23 cellular contexts compared by ENCODE assay signal in the genomic region with DNA sequence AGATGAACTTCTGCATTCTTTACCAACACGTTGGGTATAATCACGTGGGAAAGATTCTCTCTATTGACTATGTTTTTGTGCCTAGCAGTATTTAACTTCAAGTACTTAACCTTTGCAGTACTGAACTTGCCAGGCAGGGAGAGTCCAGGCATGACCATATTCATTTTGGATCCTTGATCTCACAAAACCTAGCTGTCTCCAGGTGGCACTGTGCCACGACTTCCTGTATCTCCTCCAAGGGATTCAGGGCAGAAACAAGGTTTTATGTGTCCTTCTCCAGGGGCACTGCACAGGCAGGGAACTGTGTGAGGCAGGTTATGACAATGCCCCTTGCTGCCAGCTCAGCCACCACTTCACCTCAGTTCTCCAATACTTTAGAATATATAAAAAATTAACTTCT. TPM values are rescaled to one million over a fixed set of nuclear protein-coding genes. Genes with fewer than 3 reads are reported as not detected.
DNase-seq lines count a peak whose midpoint lies in the region; ATAC-seq, FAIRE-seq and TF ChIP-seq lines count a peak whose summit lies in the region.
"Had no signal": no experiment of that assay in that cellular context is flagged by ENCODE, and none has a peak within 500 bp of the region (broad histone marks: within the 10 kb centered on the region; RNA-seq: fewer than 3 reads in every experiment).

No MANE protein-coding gene starts in this region.

- TF ChIP-seq POLR2A in HepG2 (IDR thresholded peaks at IDR 0.05; ENCODE audit: insufficient read depth in 1 of 2, low read depth in 2 of 2, low read length in 2 of 2) = no peak
- no peak for TF ChIP-seq POLR2A in right lobe of liver (IDR thresholded peaks at IDR 0.05)

- no TSS peak for BruUV-seq in HepG2 (replicated peaks; lab: Mats Ljungman, UMichigan)

- no peaks in the 10 kb centered on the region for H3K27me3 ChIP-seq in HepG2 (ENCODE audit: control insufficient read depth in 1 of 2, insufficient read depth in 2 of 2, low read length in 2 of 2)
- H3K27me3 ChIP-seq in right lobe of liver = no peaks in the 10 kb centered on the region
- H3K27me3 ChIP-seq: gastroesophageal sphincter, vagina had no signal

- H3K9me3 ChIP-seq in HepG2 (ENCODE audit: low read length) (no peaks in the 10 kb centered on the region), right lobe of liver (no peaks in the 10 kb centered on the region)
- H3K9me3 ChIP-seq: gastroesophageal sphincter, vagina had no signal

- H3K4me3 ChIP-seq in HepG2 (replicated peaks in 1 of 3; ENCODE audit: insufficient read depth in 1 of 3, low read depth in 2 of 3, low read length in 3 of 3) (no peak overlapping the region), right lobe of liver (no peak overlapping the region), epithelial cell of proximal tubule (ENCODE audit: low read depth, low read length) (no peak overlapping the region)
- H3K4me3 ChIP-seq: gastroesophageal sphincter, vagina had no signal

- in situ Hi-C loops in HepG2 (cut with HindIII; ENCODE audit: extremely low pct_ligation_motif_present, low pct_unique_long_range_greater_than_20kb) = loop anchor here (5.0 kb wide), 2 partner anchors 80 to 135 kb away; no protein-coding TSS in a partner anchor

- no peaks in the 10 kb centered on the region for H3K4me1 ChIP-seq in HepG2 (ENCODE audit: insufficient read depth, low read length)
- H3K4me1 ChIP-seq in right lobe of liver = peaks cover 0 to 11% (median 0%) of the 10 kb centered on the region in 4 donors

- DNase-seq in HepG2 (ENCODE audit: low spot score) (peak; percentile 4), right lobe of liver (no peak), OCI-M1 (lab: John Stamatoyannopoulos, UW) (peak; percentile 13), epithelial cell of proximal tubule (ENCODE audit: low read depth) (no peak), A172 (ENCODE audit: low spot score) (no peak), AG08396 (ENCODE audit: low spot score) (no peak), head of caudate nucleus (no peak)
- DNase-seq: activated gamma-delta T cell; CD8-positive, alpha-beta T cell; dermis blood vessel endothelial cell; erythroblast; NCI-H1436; nephron progenitor cell; NK-92 treated with Interleukin-12 subunit alpha and Interleukin-12 subunit beta, amount 100 ng/mL, for 24 hours; stimulated activated CD8-positive, alpha-beta memory T cell treated with anti-CD3 and anti-CD28 coated beads, Interleukin-4, amount 100 ng/mL, for 48 hours; T-cell had no signal

- no peak overlapping the region for H2AFZ ChIP-seq in HepG2 (ENCODE audit: low read length)

- CTCF ChIA-PET in HepG2 (lab: Yijun Ruan, JAX; ENCODE audit: low intra/inter-chr PET ratio, low total read pairs) = interaction anchor here (1.9 kb wide), 1 partner anchor 79 kb away, joined by 6 read pairs; no protein-coding TSS in a partner anchor

- FAIRE-seq in HepG2 (lab: Jason Lieb, UNC) = no peak

- ATAC-seq in HepG2 (peak; percentile 50), right lobe of liver (no peak), HG02588 (IDR thresholded peaks at IDR 0.05; ENCODE audit: unreplicated experiment) (no peak)
- ATAC-seq: CD8-positive, alpha-beta T cell; T-cell had no signal

- TF ChIP-seq RAD21 in HepG2 (CRISPR knock-in tag; IDR thresholded peaks at IDR 0.05) = no peak

- H3K36me3 ChIP-seq in HepG2 (replicated peaks in 1 of 2; ENCODE audit: control insufficient read depth in 1 of 2, insufficient read depth in 2 of 2, low read length in 2 of 2) (no peaks in the 10 kb centered on the region), right lobe of liver (no peaks in the 10 kb centered on the region)
- H3K36me3 ChIP-seq: vagina had no signal

- POLR2A ChIA-PET in HepG2 (lab: Yijun Ruan, JAX) = interaction anchor here (1.5 kb wide), 1 partner anchor 18 kb away, joined by 4 read pairs; a partner anchor contains a TSS

- WGBS in HepG2 (ENCODE audit: low lambda C conversion rate) = 0% methylated on average over 3 of the region's 3 CpGs
- WGBS in right lobe of liver (ENCODE audit: insufficient coverage, low coverage, low lambda C conversion rate, missing lambda C conversion rate) = 14% methylated on average over 3 of the region's 3 CpGs

- H3K79me2 ChIP-seq in HepG2 (ENCODE audit: insufficient read depth, low read length) = no peaks in the 10 kb centered on the region

- intact Hi-C loops in HepG2 (cut with micrococcal nuclease; ENCODE audit: unreplicated experiment) (no loop called here), right lobe of liver (cut with DNase I) (no loop called here), head of caudate nucleus (cut with DNase I) (loop anchor here (10.0 kb wide), 1 partner anchor 478 kb away; no protein-coding TSS in a partner anchor)

- H4K20me1 ChIP-seq in HepG2 (ENCODE audit: insufficient read depth, low read length) = no peaks in the 10 kb centered on the region

- TF ChIP-seq CTCF in HepG2 (CRISPR knock-in tag; IDR thresholded peaks at IDR 0.05) = 0 out of 2 replicates have a peak, but pooled peaks have one; percentile 4
- TF ChIP-seq CTCF in right lobe of liver (IDR thresholded peaks at IDR 0.05) = no peak
- TF ChIP-seq CTCF in epithelial cell of proximal tubule (conservative IDR thresholded peaks at IDR 0.05; ENCODE audit: low read depth, low read length) = peak; percentile 8

- H3K9ac ChIP-seq in HepG2 (ENCODE audit: insufficient read depth, low read depth, low read length) = no peak overlapping the region

- no peak overlapping the region for H3K4me2 ChIP-seq in HepG2 (ENCODE audit: low read depth, low read length)

- TF ChIP-seq EP300 in HepG2 (IDR thresholded peaks at IDR 0.05; ENCODE audit: low read depth in 2 of 2, low read length in 2 of 2) (no peak), HepG2 (CRISPR knock-in tag; IDR thresholded peaks at IDR 0.05; ENCODE audit: borderline replicate concordance) (no peak)

- no peak overlapping the region for H3K27ac ChIP-seq in HepG2 (ENCODE audit: extremely low read length, insufficient read depth, low read length)
- no peak overlapping the region for H3K27ac ChIP-seq in right lobe of liver
- H3K27ac ChIP-seq: gastroesophageal sphincter, vagina had no signal

RNA-seq across cellular contexts. Expression of a gene that starts 11.7 kb away (rescaled TPM):
- total RNA-seq in HepG2 (2016; rRNA removed; fragmentation: Illumina TruSeq; extraction: Trizol) (not detected in 2 replicates), right lobe of liver (not detected), epithelial cell of proximal tubule (not detected in 2 replicates)
- not detected in 2 replicates for total RNA-seq in HepG2 (2016; cell fraction: cytosol; rRNA removed; fragmentation: Illumina TruSeq; extraction: Trizol; ENCODE audit: low read depth)
- not detected in 2 replicates for total RNA-seq in HepG2 (2016; cell fraction: insoluble cytoplasmic fraction; rRNA removed; fragmentation: Illumina TruSeq; extraction: Trizol)
- total RNA-seq in HepG2 (2016; cell fraction: membrane; rRNA removed; fragmentation: Illumina TruSeq; extraction: Trizol) = not detected in 2 replicates
- not detected in 2 replicates for total RNA-seq in HepG2 (2016; cell fraction: nucleus; rRNA removed; fragmentation: Illumina TruSeq; extraction: Trizol)
- not detected in 2 replicates for polyA plus RNA-seq in HepG2 (2011; rRNA removed)
- not detected in 2 replicates for polyA plus RNA-seq in HepG2 (2011; cell fraction: cytosol; rRNA removed)
- not detected in 2 replicates for polyA plus RNA-seq in HepG2 (2011; cell fraction: nucleus; rRNA removed)
- polyA plus RNA-seq in HepG2 (2012) = not detected in 2 replicates
- polyA plus RNA-seq in HepG2 (2016; cell fraction: cytosol; fragmentation: Illumina TruSeq; extraction: Trizol; ENCODE audit: low read depth) = not detected in 2 replicates
- polyA plus RNA-seq in HepG2 (2016; cell fraction: insoluble cytoplasmic fraction; fragmentation: Illumina TruSeq; extraction: Trizol; ENCODE audit: low read depth) = not detected in 2 replicates
- polyA plus RNA-seq in HepG2 (2016; cell fraction: membrane; fragmentation: Illumina TruSeq; extraction: Trizol; ENCODE audit: low read depth) = not detected in 2 replicates
- polyA plus RNA-seq in HepG2 (2016; cell fraction: nucleus; fragmentation: Illumina TruSeq; extraction: Trizol; ENCODE audit: insufficient read depth, low read depth) = not detected in 2 replicates
- not detected in 2 replicates for polyA minus RNA-seq in HepG2 (2011; rRNA and poly(A)+ RNA removed; ENCODE audit: low replicate concordance)
- polyA minus RNA-seq in HepG2 (2011; cell fraction: cytosol; rRNA and poly(A)+ RNA removed) = not detected in 2 replicates
- 0.50 TPM in 1 of 2 replicates, not detected in the other for polyA minus RNA-seq in HepG2 (2011; cell fraction: nucleus; rRNA and poly(A)+ RNA removed)
- not detected in 2 replicates for total RNA-seq in A172 (2014; rRNA removed; shearing (Covaris generic))
- total RNA-seq: CD8-positive, alpha-beta T cell; dermis blood vessel endothelial cell; gastroesophageal sphincter; H4; progenitor cell of endocrine pancreas; vagina had no signal
- polyA plus RNA-seq: adipose tissue had no signal

RNA-seq across cellular contexts. Expression of a gene that starts 18.3 kb away (rescaled TPM):
- 17.7 and 32.7 TPM in 2 replicates for total RNA-seq in HepG2 (2016; rRNA removed; fragmentation: Illumina TruSeq; extraction: Trizol)
- total RNA-seq in HepG2 (2016; cell fraction: cytosol; rRNA removed; fragmentation: Illumina TruSeq; extraction: Trizol; ENCODE audit: low read depth) = 0.97 and 1.3 TPM in 2 replicates
- total RNA-seq in HepG2 (2016; cell fraction: insoluble cytoplasmic fraction; rRNA removed; fragmentation: Illumina TruSeq; extraction: Trizol) = 18.9 and 31.5 TPM in 2 replicates
- 6.7 TPM in 2 replicates for total RNA-seq in HepG2 (2016; cell fraction: membrane; rRNA removed; fragmentation: Illumina TruSeq; extraction: Trizol)
- total RNA-seq in HepG2 (2016; cell fraction: nucleus; rRNA removed; fragmentation: Illumina TruSeq; extraction: Trizol) = 18.4 and 19.1 TPM in 2 replicates
- 8.1 and 8.7 TPM in 2 replicates for polyA plus RNA-seq in HepG2 (2011; rRNA removed)
- 3.5 and 5.6 TPM in 2 replicates for polyA plus RNA-seq in HepG2 (2011; cell fraction: cytosol; rRNA removed)
- 5.5 and 7.7 TPM in 2 replicates for polyA plus RNA-seq in HepG2 (2011; cell fraction: nucleus; rRNA removed)
- 9.0 and 9.5 TPM in 2 replicates for polyA plus RNA-seq in HepG2 (2012)
- polyA plus RNA-seq in HepG2 (2016; cell fraction: cytosol; fragmentation: Illumina TruSeq; extraction: Trizol; ENCODE audit: low read depth) = 0.41 and 0.60 TPM in 2 replicates
- 19.1 and 20.6 TPM in 2 replicates for polyA plus RNA-seq in HepG2 (2016; cell fraction: insoluble cytoplasmic fraction; fragmentation: Illumina TruSeq; extraction: Trizol; ENCODE audit: low read depth)
- 2.8 and 3.2 TPM in 2 replicates for polyA plus RNA-seq in HepG2 (2016; cell fraction: membrane; fragmentation: Illumina TruSeq; extraction: Trizol; ENCODE audit: low read depth)
- 14.1 and 14.6 TPM in 2 replicates for polyA plus RNA-seq in HepG2 (2016; cell fraction: nucleus; fragmentation: Illumina TruSeq; extraction: Trizol; ENCODE audit: insufficient read depth, low read depth)
- 11.0 TPM in 2 replicates for polyA minus RNA-seq in HepG2 (2011; rRNA and poly(A)+ RNA removed; ENCODE audit: low replicate concordance)
- polyA minus RNA-seq in HepG2 (2011; cell fraction: cytosol; rRNA and poly(A)+ RNA removed) = 11.7 and 13.1 TPM in 2 replicates
- polyA minus RNA-seq in HepG2 (2011; cell fraction: nucleus; rRNA and poly(A)+ RNA removed) = 38.1 and 39.8 TPM in 2 replicates
- 10 to 100 TPM in 2 of 6 experiments, 1 to 10 TPM in 4; 5.9 to 11.7 (median 8.7) TPM for total RNA-seq in right lobe of liver
- 13.1 and 16.8 TPM in 2 replicates for total RNA-seq in epithelial cell of proximal tubule
- 37.1 and 41.6 TPM in 2 replicates for total RNA-seq in A172 (2014; rRNA removed; shearing (Covaris generic))

RNA-seq across cellular contexts. Expression of a gene that starts 33.8 kb away (rescaled TPM):
- total RNA-seq in HepG2 (2016; rRNA removed; fragmentation: Illumina TruSeq; extraction: Trizol) = not detected in 2 replicates
- total RNA-seq in HepG2 (2016; cell fraction: cytosol; rRNA removed; fragmentation: Illumina TruSeq; extraction: Trizol; ENCODE audit: low read depth) = not detected in 2 replicates
- not detected in 2 replicates for total RNA-seq in HepG2 (2016; cell fraction: insoluble cytoplasmic fraction; rRNA removed; fragmentation: Illumina TruSeq; extraction: Trizol)
- total RNA-seq in HepG2 (2016; cell fraction: membrane; rRNA removed; fragmentation: Illumina TruSeq; extraction: Trizol) = not detected in 2 replicates
- not detected in 2 replicates for total RNA-seq in HepG2 (2016; cell fraction: nucleus; rRNA removed; fragmentation: Illumina TruSeq; extraction: Trizol)
- not detected in 2 replicates for polyA plus RNA-seq in HepG2 (2011; rRNA removed)
- not detected in 2 replicates for polyA plus RNA-seq in HepG2 (2011; cell fraction: cytosol; rRNA removed)
- polyA plus RNA-seq in HepG2 (2011; cell fraction: nucleus; rRNA removed) = not detected in 2 replicates
- polyA plus RNA-seq in HepG2 (2012) = not detected in 2 replicates
- polyA plus RNA-seq in HepG2 (2016; cell fraction: cytosol; fragmentation: Illumina TruSeq; extraction: Trizol; ENCODE audit: low read depth) = not detected in 2 replicates
- not detected in 2 replicates for polyA plus RNA-seq in HepG2 (2016; cell fraction: insoluble cytoplasmic fraction; fragmentation: Illumina TruSeq; extraction: Trizol; ENCODE audit: low read depth)
- polyA plus RNA-seq in HepG2 (2016; cell fraction: membrane; fragmentation: Illumina TruSeq; extraction: Trizol; ENCODE audit: low read depth) = not detected in 2 replicates
- polyA plus RNA-seq in HepG2 (2016; cell fraction: nucleus; fragmentation: Illumina TruSeq; extraction: Trizol; ENCODE audit: insufficient read depth, low read depth) = not detected in 2 replicates
- polyA minus RNA-seq in HepG2 (2011; rRNA and poly(A)+ RNA removed; ENCODE audit: low replicate concordance) = not detected in 2 replicates
- polyA minus RNA-seq in HepG2 (2011; cell fraction: cytosol; rRNA and poly(A)+ RNA removed) = not detected in 2 replicates
- not detected in 2 replicates for polyA minus RNA-seq in HepG2 (2011; cell fraction: nucleus; rRNA and poly(A)+ RNA removed)
- total RNA-seq in right lobe of liver = not detected
- total RNA-seq in epithelial cell of proximal tubule = not detected in 2 replicates
- not detected in 2 replicates for total RNA-seq in A172 (2014; rRNA removed; shearing (Covaris generic))
- total RNA-seq: CD8-positive, alpha-beta T cell; dermis blood vessel endothelial cell; gastroesophageal sphincter; H4; progenitor cell of endocrine pancreas; subcutaneous adipose tissue; T-cell; vagina had no signal
- polyA plus RNA-seq: adipose tissue had no signal

RNA-seq across cellular contexts. Expression of a gene that starts 51.0 kb away (rescaled TPM):
- not detected in 2 replicates for total RNA-seq in HepG2 (2016; rRNA removed; fragmentation: Illumina TruSeq; extraction: Trizol)
- not detected in 2 replicates for total RNA-seq in HepG2 (2016; cell fraction: cytosol; rRNA removed; fragmentation: Illumina TruSeq; extraction: Trizol; ENCODE audit: low read depth)
- not detected in 2 replicates for total RNA-seq in HepG2 (2016; cell fraction: insoluble cytoplasmic fraction; rRNA removed; fragmentation: Illumina TruSeq; extraction: Trizol)
- total RNA-seq in HepG2 (2016; cell fraction: membrane; rRNA removed; fragmentation: Illumina TruSeq; extraction: Trizol) = not detected in 2 replicates
- not detected in 2 replicates for total RNA-seq in HepG2 (2016; cell fraction: nucleus; rRNA removed; fragmentation: Illumina TruSeq; extraction: Trizol)
- polyA plus RNA-seq in HepG2 (2011; rRNA removed) = not detected in 2 replicates
- polyA plus RNA-seq in HepG2 (2011; cell fraction: cytosol; rRNA removed) = not detected in 2 replicates
- polyA plus RNA-seq in HepG2 (2011; cell fraction: nucleus; rRNA removed) = not detected in 2 replicates
- polyA plus RNA-seq in HepG2 (2012) = not detected in 2 replicates
- polyA plus RNA-seq in HepG2 (2016; cell fraction: cytosol; fragmentation: Illumina TruSeq; extraction: Trizol; ENCODE audit: low read depth) = not detected in 2 replicates
- polyA plus RNA-seq in HepG2 (2016; cell fraction: insoluble cytoplasmic fraction; fragmentation: Illumina TruSeq; extraction: Trizol; ENCODE audit: low read depth) = not detected in 2 replicates
- polyA plus RNA-seq in HepG2 (2016; cell fraction: membrane; fragmentation: Illumina TruSeq; extraction: Trizol; ENCODE audit: low read depth) = not detected in 2 replicates
- polyA plus RNA-seq in HepG2 (2016; cell fraction: nucleus; fragmentation: Illumina TruSeq; extraction: Trizol; ENCODE audit: insufficient read depth, low read depth) = not detected in 2 replicates
- not detected in 2 replicates for polyA minus RNA-seq in HepG2 (2011; rRNA and poly(A)+ RNA removed; ENCODE audit: low replicate concordance)
- polyA minus RNA-seq in HepG2 (2011; cell fraction: cytosol; rRNA and poly(A)+ RNA removed) = not detected in 2 replicates
- polyA minus RNA-seq in HepG2 (2011; cell fraction: nucleus; rRNA and poly(A)+ RNA removed) = not detected in 2 replicates
- total RNA-seq in right lobe of liver = not detected
- total RNA-seq in epithelial cell of proximal tubule = not detected in 2 replicates
- total RNA-seq in A172 (2014; rRNA removed; shearing (Covaris generic)) = not detected in 2 replicates
- total RNA-seq: CD8-positive, alpha-beta T cell; dermis blood vessel endothelial cell; gastroesophageal sphincter; H4; progenitor cell of endocrine pancreas; subcutaneous adipose tissue; T-cell; vagina had no signal
- polyA plus RNA-seq: adipose tissue had no signal

Comparison
In these comparisons a context has a peak if more than half of its experiments do, and no peak if none do; other contexts are left out.
1. DNase-seq: peak in HepG2 (single experiment) and OCI-M1 (single experiment); none in right lobe of liver (0 of 3), epithelial cell of proximal tubule (single experiment), A172 (single experiment), AG08396 (single experiment) and head of caudate nucleus (0 of 42).
2. CTCF ChIP-seq: peak in HepG2 (single experiment) and epithelial cell of proximal tubule (single experiment); none in right lobe of liver (0 of 4).